ENCODE assay signal across 7 cellular contexts in genomic region chr3:114290911-114291901, GRCh38. TPM values are rescaled to one million over a fixed set of nuclear protein-coding genes. Genes with fewer than 3 reads are reported as not detected.
A peak's percentile ranks its signal among the peaks of the same experiment; 100 is the strongest.
DNase-seq lines count a peak whose midpoint lies in the region; ATAC-seq and TF ChIP-seq lines count a peak whose summit lies in the region.

No MANE protein-coding gene starts in this region.

- H3K36me3 ChIP-seq in ascending aorta = no peaks in the 10 kb centered on the region

- intact Hi-C loops in ascending aorta (cut with DNase I) = no loop called here

- no peaks in the 10 kb centered on the region for H3K9me3 ChIP-seq in ascending aorta

- peak overlapping the region; percentile 83 for H3K27ac Mint-ChIP-seq in T-helper 2 cell treated with Interferon-gamma antibody and Interleukin-4, amounts not matched to agents 5 μg/mL and 100 μg/mL, for 36 hours

- H3K4me1 Mint-ChIP-seq in T-helper 2 cell treated with Interferon-gamma antibody and Interleukin-4, amounts not matched to agents 5 μg/mL and 100 μg/mL, for 36 hours (ENCODE audit: low read depth) = peaks cover 7% of the 10 kb centered on the region

- H3K4me1 ChIP-seq in ascending aorta = no peaks in the 10 kb centered on the region

- DNase-seq in NB4 (ENCODE audit: low read depth) = peak; percentile 76
- peak; percentile 66 for DNase-seq in T-helper 2 cell treated with Interferon-gamma antibody and Interleukin-4, amounts not matched to agents 5 μg/mL and 100 μg/mL, for 36 hours (ENCODE audit: low spot score)
- DNase-seq in ascending aorta (ENCODE audit: low spot score in 2 of 2) = peak in 1 of 2 donors; percentile 77
- peak; percentile 94 for DNase-seq in iPS-NIHi7 (ENCODE audit: extremely low spot score)
- DNase-seq in stimulated activated CD4-positive, alpha-beta T cell treated with anti-CD3 and anti-CD28 coated beads, Interleukin-1b, Interleukin-23, amount 100 ng/mL, for 1 hour (ENCODE audit: low read depth in 2 of 2) = peak; percentile 78 to 94

- peak; percentile 73 for TF ChIP-seq CTCF in NB4 (IDR thresholded peaks at IDR 0.05; ENCODE audit: low read depth, low read length)
- peak; percentile 32 to 54 (median 53) for TF ChIP-seq CTCF in ascending aorta (IDR thresholded peaks at IDR 0.05)

- H3K9me3 Mint-ChIP-seq in T-helper 2 cell treated with Interferon-gamma antibody and Interleukin-4, amounts not matched to agents 5 μg/mL and 100 μg/mL, for 36 hours = no peaks in the 10 kb centered on the region

- H3K27me3 ChIP-seq in ascending aorta = no peaks in the 10 kb centered on the region

- peak; percentile 89 for ATAC-seq in GM18502 (IDR thresholded peaks at IDR 0.05; ENCODE audit: poor library complexity, unreplicated experiment)
- ATAC-seq in HG02610 (IDR thresholded peaks at IDR 0.05; ENCODE audit: unreplicated experiment) = peak; percentile 90

- H3K4me3 ChIP-seq in NB4 (ENCODE audit: low read depth, low read length) = no peak overlapping the region
- no peak overlapping the region for H3K4me3 ChIP-seq in ascending aorta

- H3K27ac ChIP-seq in ascending aorta = no peak overlapping the region

- H3K4me3 Mint-ChIP-seq in T-helper 2 cell treated with Interferon-gamma antibody and Interleukin-4, amounts not matched to agents 5 μg/mL and 100 μg/mL, for 36 hours = no peak overlapping the region

- H3K36me3 Mint-ChIP-seq in T-helper 2 cell treated with Interferon-gamma antibody and Interleukin-4, amounts not matched to agents 5 μg/mL and 100 μg/mL, for 36 hours (ENCODE audit: low read depth) = no peaks in the 10 kb centered on the region

- no peak for TF ChIP-seq POLR2A in NB4 (IDR thresholded peaks at IDR 0.05; ENCODE audit: extremely low read depth, insufficient read length)

- H3K27me3 Mint-ChIP-seq in T-helper 2 cell treated with Interferon-gamma antibody and Interleukin-4, amounts not matched to agents 5 μg/mL and 100 μg/mL, for 36 hours (ENCODE audit: low read depth) = no peaks in the 10 kb centered on the region

RNA-seq across cellular contexts. Expression of gene TIGIT, which starts 2.6 kb away (rescaled TPM):
- not detected for total RNA-seq in ascending aorta

RNA-seq across cellular contexts. Expression of gene ZNF80, which starts 53.8 kb away (rescaled TPM):
- 23.7 TPM for total RNA-seq in ascending aorta
